Comparison of ENCODE assay signal across 29 cellular contexts in genomic region chr3:78267235-78267634, GRCh38.
"Had no signal": no experiment of that assay in that cellular context is flagged by ENCODE, and none has a peak within 500 bp of the region (broad histone marks: within the 10 kb centered on the region; RNA-seq: fewer than 3 reads in every experiment).

No MANE protein-coding gene starts in this region.

- H3K9ac ChIP-seq: parathyroid adenoma had no signal

- H3K4me3 ChIP-seq: coronary artery, gastrocnemius medialis, lung, mucosa of descending colon, smooth muscle cell, testis, tibial artery, upper lobe of left lung had no signal

- DNase-seq: dermis blood vessel endothelial cell; effector memory CD4-positive, alpha-beta T cell; foreskin fibroblast; gastrocnemius medialis; head of caudate nucleus; kidney; mucosa of descending colon; naive B cell; stimulated activated CD4-positive, alpha-beta T cell treated with anti-CD3 and anti-CD28 coated beads, Interleukin-12 subunit alpha, Interleukin-12 subunit beta, amount 100 ng/mL, for 4 hours; stimulated activated CD4-positive, alpha-beta T cell treated with anti-CD3 and anti-CD28 coated beads, Interleukin-1b, Interleukin-23, amount 100 ng/mL, for 48 hours; stimulated activated CD4-positive, alpha-beta T cell treated with anti-CD3 and anti-CD28 coated beads, Interleukin-4, amount 100 ng/mL, for 24 hours; stimulated activated naive CD8-positive, alpha-beta T cell treated with anti-CD3 and anti-CD28 coated beads, Interleukin-15, Interleukin-2, amounts not matched to agents 100 U/mL and 50 U/mL, for 24 hours; substantia nigra; testis; tibial artery had no signal

- H2AFZ ChIP-seq: parathyroid adenoma had no signal

- H3K4me1 Mint-ChIP-seq: memory B cell; mesothelial cell of epicardium; neural crest cell; stimulated activated memory B cell treated with anti-CD40 and anti-IgM and Interleukin-4, amounts not matched to agents 10 μg/mL and 1 μg/mL and 100 μg/mL, for 72 hours had no signal

- H3K27ac Mint-ChIP-seq: memory B cell; mesothelial cell of epicardium; natural killer cell treated with Interleukin-12 subunit alpha and Interleukin-12 subunit beta and Interleukin-15 and Interleukin-18, amount 100 ng/mL, for 72 hours; progenitor cell of endocrine pancreas; stimulated activated memory B cell treated with anti-CD40 and anti-IgM and Interleukin-4, amounts not matched to agents 10 μg/mL and 1 μg/mL and 100 μg/mL, for 72 hours had no signal

- H3K4me3 Mint-ChIP-seq: memory B cell; mesothelial cell of epicardium; naive B cell; natural killer cell treated with Interleukin-12 subunit alpha and Interleukin-12 subunit beta and Interleukin-15 and Interleukin-18, amount 100 ng/mL, for 72 hours; neural crest cell; stimulated activated memory B cell treated with anti-CD40 and anti-IgM and Interleukin-4, amounts not matched to agents 10 μg/mL and 1 μg/mL and 100 μg/mL, for 72 hours had no signal

- H3K27ac ChIP-seq: coronary artery, gastrocnemius medialis, parathyroid adenoma, testis, tibial artery, upper lobe of left lung had no signal

- H3K36me3 Mint-ChIP-seq: memory B cell; naive B cell; stimulated activated memory B cell treated with anti-CD40 and anti-IgM and Interleukin-4, amounts not matched to agents 10 μg/mL and 1 μg/mL and 100 μg/mL, for 72 hours had no signal

- ATAC-seq: esophagus mucosa; gastrocnemius medialis; left lobe of liver; mucosa of descending colon; sciatic nerve; stimulated activated memory B cell treated with anti-CD40 and anti-IgM and Interleukin-4, amounts not matched to agents 10 μg/mL and 1 μg/mL and 100 μg/mL, for 72 hours; stimulated activated naive CD8-positive, alpha-beta T cell treated with anti-CD3 and anti-CD28 coated beads, Interleukin-15, Interleukin-2, amounts not matched to agents 100 U/mL and 50 U/mL, for 24 hours had no signal

- H3K4me1 ChIP-seq: gastrocnemius medialis, parathyroid adenoma, testis, tibial artery, upper lobe of left lung had no signal

- H3K27me3 ChIP-seq: gastrocnemius medialis, testis, tibial artery, upper lobe of left lung had no signal

- H3K4me2 ChIP-seq: smooth muscle cell had no signal

- H3K79me2 ChIP-seq: parathyroid adenoma had no signal

- H3K27me3 Mint-ChIP-seq: memory B cell; naive B cell; natural killer cell treated with Interleukin-12 subunit alpha and Interleukin-12 subunit beta and Interleukin-15 and Interleukin-18, amount 100 ng/mL, for 72 hours; progenitor cell of endocrine pancreas; stimulated activated memory B cell treated with anti-CD40 and anti-IgM and Interleukin-4, amounts not matched to agents 10 μg/mL and 1 μg/mL and 100 μg/mL, for 72 hours had no signal

- H3K36me3 ChIP-seq: gastrocnemius medialis, tibial artery, upper lobe of left lung had no signal

- H3K9me3 ChIP-seq: gastrocnemius medialis, testis had no signal
